ENCODE assay signal across 35 cellular contexts in genomic region chr4:84782517-84782916, GRCh38.
"Had no signal": no experiment of that assay in that cellular context is flagged by ENCODE, and none has a peak within 500 bp of the region (broad histone marks: within the 10 kb centered on the region; RNA-seq: fewer than 3 reads in every experiment).

No MANE protein-coding gene starts in this region.

- H3K9me3 ChIP-seq: MG63 had no signal

- H3K4me3 ChIP-seq: MG63 had no signal

- DNase-seq: Karpas-422, Kasumi-1, MG63, MM.1S, MV-4-11, NCI-H1048, NCI-H1092, NCI-H1092 treated with DMSO at 0.1 percent for 48 hours, NCI-H1105, NCI-H1105 treated with DMSO at 0.1 percent for 48 hours, NCI-H1417, NCI-H1417 treated with DMSO at 0.1 percent for 48 hours, NCI-H1436, NCI-H1436 treated with DMSO at 0.1 percent for 48 hours, NCI-H146, NCI-H1694, NCI-H1694 treated with DMSO at 0.1 percent for 48 hours, NCI-H187, NCI-H187 treated with DMSO at 0.1 percent for 48 hours, NCI-H1930, NCI-H2029, NCI-H2029 treated with DMSO at 0.1 percent for 48 hours, NCI-H2081, NCI-H2081 treated with DMSO at 0.1 percent for 48 hours, NCI-H2107, NCI-H2171, NCI-H2171 treated with DMSO at 0.1 percent for 48 hours, NCI-H2227 treated with DMSO at 0.1 percent for 48 hours, NCI-H226, NCI-H345, NCI-H446, NCI-H446 treated with DMSO at 0.1 percent for 48 hours, NCI-H510A, NCI-H510A treated with DMSO at 0.1 percent for 48 hours, NCI-H524 had no signal

- H3K27me3 ChIP-seq: MG63 had no signal
